ENCODE assay signal across 8 cellular contexts in genomic region chr1:242524571-242525359, GRCh38. TPM values are rescaled to one million over a fixed set of nuclear protein-coding genes. Genes with fewer than 3 reads are reported as not detected.
DNase-seq lines count a peak whose midpoint lies in the region; ATAC-seq and TF ChIP-seq lines count a peak whose summit lies in the region.

PLD5 (minus strand) TSS chr1:242524697.

- peak within 1 kb of the TSS; percentile 68 for H2AFZ ChIP-seq in hepatocyte
- H2AFZ ChIP-seq in PC-9: no peak within 1 kb of the TSS

- no peak for DNase-seq in stimulated activated naive CD8-positive, alpha-beta T cell treated with anti-CD3 and anti-CD28 coated beads, Interleukin-15, Interleukin-2, amounts not matched to agents 100 U/mL and 50 U/mL, for 24 hours
- DNase-seq in hepatocyte (ENCODE audit: low spot score) (peak; percentile 46), EL (no peak), SHP77 (lab: John Stamatoyannopoulos, UW) (no peak), PC-9 (no peak)

- CTCF ChIA-PET in PC-9 (lab: Charles Lee): no interaction called here

- peaks cover 13% of the 10 kb centered on the region for H3K4me1 ChIP-seq in hepatocyte (ENCODE audit: insufficient read depth)
- H3K4me1 ChIP-seq in skeletal muscle tissue (ENCODE audit: control insufficient read depth in 3 of 3, insufficient read depth in 3 of 3, low read length in 3 of 3): peaks cover 12 to 17% (median 16%) of the 10 kb centered on the region in 3 donors
- no peaks in the 10 kb centered on the region for H3K4me1 ChIP-seq in PC-9 (replicated peaks; ENCODE audit: insufficient read depth)

- H3K27ac Mint-ChIP-seq in stimulated activated naive CD8-positive, alpha-beta T cell treated with anti-CD3 and anti-CD28 coated beads, Interleukin-15, Interleukin-2, amounts not matched to agents 100 ng/mL and 50 ng/mL, for 24 hours: no peak within 1 kb of the TSS

- no peak for TF ChIP-seq CTCF in WI38 (IDR thresholded peaks at IDR 0.05; ENCODE audit: low read depth, low read length)
- TF ChIP-seq CTCF in hepatocyte (IDR thresholded peaks at IDR 0.05; ENCODE audit: poor library complexity): no peak
- TF ChIP-seq CTCF in PC-9 (conservative IDR thresholded peaks at IDR 0.05): no peak

- H3F3A ChIP-seq in PC-9 (ENCODE audit: insufficient read depth, low read depth): no peaks in the 10 kb centered on the region

- H3K9me2 ChIP-seq in hepatocyte (replicated peaks; ENCODE audit: insufficient read depth) (no peaks in the 10 kb centered on the region), PC-9 (ENCODE audit: insufficient read depth) (no peaks in the 10 kb centered on the region)

- no peak within 1 kb of the TSS for H3K9ac ChIP-seq in skeletal muscle tissue (ENCODE audit: low read depth in 1 of 3, low read length in 3 of 3)

- peak within 1 kb of the TSS; percentile 60 for H3K4me3 Mint-ChIP-seq in stimulated activated naive CD8-positive, alpha-beta T cell treated with anti-CD3 and anti-CD28 coated beads, Interleukin-15, Interleukin-2, amounts not matched to agents 100 ng/mL and 50 ng/mL, for 24 hours

- H3K36me3 Mint-ChIP-seq in stimulated activated naive CD8-positive, alpha-beta T cell treated with anti-CD3 and anti-CD28 coated beads, Interleukin-15, Interleukin-2, amounts not matched to agents 100 ng/mL and 50 ng/mL, for 24 hours (ENCODE audit: low read depth): no peaks in the 10 kb centered on the region

- H3K27me3 ChIP-seq in hepatocyte (peaks cover 77% of the 10 kb centered on the region), skeletal muscle tissue (ENCODE audit: control insufficient read depth in 3 of 3, insufficient read depth in 3 of 3, low read length in 3 of 3) (peaks cover 36 to 50% (median 38%) of the 10 kb centered on the region in 3 donors), PC-9 (ENCODE audit: insufficient read depth, low read depth) (peaks cover 2% of the 10 kb centered on the region)

- H3K4me3 ChIP-seq in WI38 (ENCODE audit: low read depth, low read length) (0 out of 2 replicates have a peak within 1 kb of the TSS, but pooled peaks have one; percentile 21), hepatocyte (peak within 1 kb of the TSS; percentile 58), skeletal muscle tissue (ENCODE audit: low read length in 3 of 3) (peak within 1 kb of the TSS; percentile 38 to 45 (median 43)), PC-9 (no peak within 1 kb of the TSS)

- BruUV-seq in PC-9 (replicated peaks; lab: Mats Ljungman, UMichigan): no TSS peak

- 3% methylated on average over 9 of the region's 77 CpGs for WGBS in hepatocyte (ENCODE audit: low lambda C conversion rate, missing lambda C conversion rate)

- peaks cover 69% of the 10 kb centered on the region for H3K27me3 Mint-ChIP-seq in stimulated activated naive CD8-positive, alpha-beta T cell treated with anti-CD3 and anti-CD28 coated beads, Interleukin-15, Interleukin-2, amounts not matched to agents 100 ng/mL and 50 ng/mL, for 24 hours

- H4K20me1 ChIP-seq in hepatocyte (ENCODE audit: insufficient read depth, poor library complexity, severe bottlenecking) (no peaks in the 10 kb centered on the region), PC-9 (ENCODE audit: insufficient read depth) (no peaks in the 10 kb centered on the region)

- intact Hi-C loops in PC-9 (cut with micrococcal nuclease; ENCODE audit: unreplicated experiment): no loop called here

- peak within 1 kb of the TSS; percentile 99 for H3K4me2 ChIP-seq in hepatocyte
- H3K4me2 ChIP-seq in PC-9: no peak within 1 kb of the TSS

- H3K79me2 ChIP-seq in hepatocyte (no peaks in the 10 kb centered on the region), PC-9 (ENCODE audit: low read depth) (no peaks in the 10 kb centered on the region)

- H3K9me3 Mint-ChIP-seq in stimulated activated naive CD8-positive, alpha-beta T cell treated with anti-CD3 and anti-CD28 coated beads, Interleukin-15, Interleukin-2, amounts not matched to agents 100 ng/mL and 50 ng/mL, for 24 hours: no peaks in the 10 kb centered on the region

- H3K27ac ChIP-seq in hepatocyte (no peak within 1 kb of the TSS), skeletal muscle tissue (ENCODE audit: low read depth, low read length) (no peak within 1 kb of the TSS), PC-9 (no peak within 1 kb of the TSS)

- H3K36me3 ChIP-seq in hepatocyte (replicated peaks; ENCODE audit: insufficient read depth, low read depth) (no peaks in the 10 kb centered on the region), skeletal muscle tissue (ENCODE audit: control insufficient read depth in 3 of 3, insufficient read depth in 3 of 3, low read length in 3 of 3) (no peaks in the 10 kb centered on the region), PC-9 (ENCODE audit: low read depth) (no peaks in the 10 kb centered on the region)

- no peak for ATAC-seq in stimulated activated naive CD8-positive, alpha-beta T cell treated with anti-CD3 and anti-CD28 coated beads, Interleukin-15, Interleukin-2, amounts not matched to agents 100 U/mL and 50 U/mL, for 24 hours

- peaks cover 9% of the 10 kb centered on the region for H3K4me1 Mint-ChIP-seq in stimulated activated naive CD8-positive, alpha-beta T cell treated with anti-CD3 and anti-CD28 coated beads, Interleukin-15, Interleukin-2, amounts not matched to agents 100 ng/mL and 50 ng/mL, for 24 hours (ENCODE audit: low read depth)

- POLR2A ChIA-PET in PC-9 (lab: Charles Lee; ENCODE audit: unreplicated experiment): no interaction called here

- H3K9me3 ChIP-seq in hepatocyte (ENCODE audit: low read depth) (no peaks in the 10 kb centered on the region), skeletal muscle tissue (ENCODE audit: control insufficient read depth in 3 of 3, low read length in 3 of 3) (no peaks in the 10 kb centered on the region), PC-9 (ENCODE audit: insufficient read depth, low read depth) (no peaks in the 10 kb centered on the region)

RNA-seq across cellular contexts. Expression of gene PLD5, which starts in this region (rescaled TPM):
- total RNA-seq in hepatocyte (0.33 and 0.60 TPM in 2 replicates), skeletal muscle tissue (0.52 TPM), PC-9 (2021) (not detected in 2 replicates)
- polyA plus RNA-seq in hepatocyte: 0.19 and 0.58 TPM in 2 replicates

Comparison
In these comparisons a context has a peak if more than half of its experiments do, and no peak if none do; other contexts are left out.
1. Peak in DNase-seq, H3K4me3 ChIP-seq and H3K4me2 ChIP-seq in hepatocyte; RNA of the gene not detected or under 1 TPM.